ENCODE assay signal across 25 cellular contexts in genomic region chr1:7264101-7264500, GRCh38.
"Had no signal": no experiment of that assay in that cellular context is flagged by ENCODE, and none has a peak within 500 bp of the region (broad histone marks: within the 10 kb centered on the region; RNA-seq: fewer than 3 reads in every experiment).

No MANE protein-coding gene starts in this region.

- H3K4me3 ChIP-seq: heart right ventricle, suprapubic skin, tibial artery, upper lobe of right lung had no signal

- H3K27ac ChIP-seq: heart right ventricle, suprapubic skin, tibial artery, upper lobe of right lung had no signal

- ATAC-seq: activated CD4-positive, alpha-beta T cell treated with anti-CD3 and anti-CD28 coated beads for 36 hours; esophagus mucosa; heart right ventricle; naive thymus-derived CD8-positive, alpha-beta T cell; right cardiac atrium; upper lobe of right lung had no signal

- DNase-seq: activated CD4-positive, alpha-beta T cell treated with anti-CD3 and anti-CD28 coated beads for 36 hours; activated CD4-positive, alpha-beta T cell treated with anti-CD3 and anti-CD28 coated beads, Interleukin-2, amount 50 U/mL, for 48 hours; activated CD4-positive, CD25-positive, alpha-beta regulatory T cell; activated CD8-positive, alpha-beta memory T cell treated with anti-CD3 and anti-CD28 coated beads for 24 hours; activated CD8-positive, alpha-beta memory T cell treated with anti-CD3 and anti-CD28 coated beads, Interleukin-2, amount 50 U/mL, for 4 hours; activated gamma-delta T cell; activated naive CD4-positive, alpha-beta T cell treated with anti-CD3 and anti-CD28 coated beads, Interleukin-2, amount 10 ng/mL, durations not matched to agents 7 days and 5 days; activated naive CD8-positive, alpha-beta T cell treated with anti-CD3 and anti-CD28 coated beads, Interleukin-2, amount 10 ng/mL, durations not matched to agents 7 days and 5 days; activated T-cell treated with anti-CD3 and anti-CD28 coated beads, Interleukin-2, amount 50 U/mL, for 1 hour; caudate nucleus; foreskin melanocyte; heart right ventricle; naive thymus-derived CD8-positive, alpha-beta T cell; nucleus accumbens; right cardiac atrium; stimulated activated CD4-positive, alpha-beta T cell treated with anti-CD3 and anti-CD28 coated beads, Interleukin-15, amount 100 ng/mL, for 24 hours; stimulated activated CD4-positive, alpha-beta T cell treated with anti-CD3 and anti-CD28 coated beads, Interleukin-2, amount 100 ng/mL, for 24 hours; stimulated activated naive CD4-positive, alpha-beta T cell; tibial artery; upper lobe of right lung had no signal

- H3K4me1 Mint-ChIP-seq: activated CD4-positive, alpha-beta T cell treated with anti-CD3 and anti-CD28 coated beads for 36 hours; activated naive CD4-positive, alpha-beta T cell treated with anti-CD3 and anti-CD28 coated beads, Interleukin-2, amount 10 ng/mL, durations not matched to agents 7 days and 5 days; activated naive CD8-positive, alpha-beta T cell treated with anti-CD3 and anti-CD28 coated beads, Interleukin-2, amount 10 ng/mL, durations not matched to agents 7 days and 5 days; mesothelial cell of epicardium; naive thymus-derived CD8-positive, alpha-beta T cell had no signal

- H3K4me1 ChIP-seq: heart right ventricle, suprapubic skin, tibial artery, upper lobe of right lung had no signal

- H3K36me3 ChIP-seq: heart right ventricle, suprapubic skin, tibial artery, upper lobe of right lung had no signal

- H3K36me3 Mint-ChIP-seq: activated naive CD4-positive, alpha-beta T cell treated with anti-CD3 and anti-CD28 coated beads, Interleukin-2, amount 10 ng/mL, durations not matched to agents 7 days and 5 days; mesothelial cell of epicardium had no signal

- H3K4me3 Mint-ChIP-seq: activated CD4-positive, alpha-beta T cell treated with anti-CD3 and anti-CD28 coated beads for 36 hours; activated naive CD4-positive, alpha-beta T cell treated with anti-CD3 and anti-CD28 coated beads, Interleukin-2, amount 10 ng/mL, durations not matched to agents 7 days and 5 days; activated naive CD8-positive, alpha-beta T cell treated with anti-CD3 and anti-CD28 coated beads, Interleukin-2, amount 10 ng/mL, durations not matched to agents 7 days and 5 days; mesothelial cell of epicardium; naive thymus-derived CD8-positive, alpha-beta T cell; neural crest cell; T-helper 2 cell treated with Interferon-gamma antibody and Interleukin-4, amounts not matched to agents 5 μg/mL and 100 μg/mL, for 36 hours had no signal

- H3K27ac Mint-ChIP-seq: activated CD4-positive, alpha-beta T cell treated with anti-CD3 and anti-CD28 coated beads for 36 hours; activated naive CD4-positive, alpha-beta T cell treated with anti-CD3 and anti-CD28 coated beads, Interleukin-2, amount 10 ng/mL, durations not matched to agents 7 days and 5 days; activated naive CD8-positive, alpha-beta T cell treated with anti-CD3 and anti-CD28 coated beads, Interleukin-2, amount 10 ng/mL, durations not matched to agents 7 days and 5 days; mesothelial cell of epicardium; naive thymus-derived CD8-positive, alpha-beta T cell; T-helper 2 cell treated with Interferon-gamma antibody and Interleukin-4, amounts not matched to agents 5 μg/mL and 100 μg/mL, for 36 hours had no signal
